ENCODE assay signal across 1 cellular context in the genomic region with DNA sequence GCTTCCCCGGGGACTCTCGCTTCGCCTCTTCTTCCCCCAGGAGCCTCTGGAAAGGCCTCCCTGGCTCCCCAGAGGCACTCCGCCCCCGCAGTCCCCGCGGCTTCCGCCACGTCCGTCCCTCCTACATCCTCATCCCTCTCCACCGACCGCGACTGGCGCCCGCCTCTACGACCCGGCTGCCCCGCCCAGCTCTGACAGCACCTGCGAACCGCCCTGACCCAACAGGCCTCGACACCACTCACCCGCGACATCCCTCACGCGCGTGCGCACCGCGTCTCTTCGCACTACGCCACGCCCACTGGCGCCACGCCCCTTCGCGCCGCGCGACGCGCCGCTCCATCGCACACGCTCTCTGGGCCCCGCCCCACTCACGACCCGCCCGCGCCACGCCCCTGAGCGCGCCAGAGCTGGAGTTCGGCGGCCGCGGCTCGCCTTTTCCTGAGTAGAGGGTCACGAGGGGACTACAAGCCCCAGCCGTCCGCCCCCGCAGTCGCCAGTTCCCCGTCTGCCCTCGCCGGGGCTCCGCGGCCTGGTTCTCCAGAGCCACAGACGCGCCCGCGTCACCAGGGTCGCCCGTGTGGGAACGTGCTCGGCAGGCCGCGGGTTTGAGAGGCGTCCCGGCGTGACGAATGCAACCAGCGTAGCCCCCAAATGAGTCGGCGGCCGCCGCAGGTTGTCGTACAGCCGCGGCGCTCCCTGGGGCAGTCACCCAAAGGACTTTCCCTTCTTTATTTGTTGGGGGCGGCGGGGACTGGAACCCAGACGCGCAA.
TF ChIP-seq lines count a peak whose summit lies in the region.

No MANE protein-coding gene starts in this region.

TF ChIP-seq in HepG2, 621 proteins besides CTCF, POLR2A, EP300 and RAD21 (continued from another document and continues in another):
- TF ChIP-seq, protein P1, sequence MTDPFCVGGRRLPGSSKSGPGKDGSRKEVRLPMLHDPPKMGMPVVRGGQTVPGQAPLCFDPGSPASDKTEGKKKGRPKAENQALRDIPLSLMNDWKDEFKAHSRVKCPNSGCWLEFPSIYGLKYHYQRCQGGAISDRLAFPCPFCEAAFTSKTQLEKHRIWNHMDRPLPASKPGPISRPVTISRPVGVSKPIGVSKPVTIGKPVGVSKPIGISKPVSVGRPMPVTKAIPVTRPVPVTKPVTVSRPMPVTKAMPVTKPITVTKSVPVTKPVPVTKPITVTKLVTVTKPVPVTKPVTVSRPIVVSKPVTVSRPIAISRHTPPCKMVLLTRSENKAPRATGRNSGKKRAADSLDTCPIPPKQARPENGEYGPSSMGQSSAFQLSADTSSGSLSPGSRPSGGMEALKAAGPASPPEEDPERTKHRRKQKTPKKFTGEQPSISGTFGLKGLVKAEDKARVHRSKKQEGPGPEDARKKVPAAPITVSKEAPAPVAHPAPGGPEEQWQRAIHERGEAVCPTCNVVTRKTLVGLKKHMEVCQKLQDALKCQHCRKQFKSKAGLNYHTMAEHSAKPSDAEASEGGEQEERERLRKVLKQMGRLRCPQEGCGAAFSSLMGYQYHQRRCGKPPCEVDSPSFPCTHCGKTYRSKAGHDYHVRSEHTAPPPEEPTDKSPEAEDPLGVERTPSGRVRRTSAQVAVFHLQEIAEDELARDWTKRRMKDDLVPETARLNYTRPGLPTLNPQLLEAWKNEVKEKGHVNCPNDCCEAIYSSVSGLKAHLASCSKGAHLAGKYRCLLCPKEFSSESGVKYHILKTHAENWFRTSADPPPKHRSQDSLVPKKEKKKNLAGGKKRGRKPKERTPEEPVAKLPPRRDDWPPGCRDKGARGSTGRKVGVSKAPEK (CRISPR knock-in tag; IDR thresholded peaks at IDR 0.05; ENCODE audit: borderline replicate concordance) = peak; percentile 93; the same call in 1 of the 2 replicates
- TF ChIP-seq ZSCAN29 (CRISPR knock-in tag; conservative IDR thresholded peaks at IDR 0.05) (no peak), RARG (CRISPR knock-in tag; IDR thresholded peaks at IDR 0.05; ENCODE audit: low read depth) (no peak; the same call in 1 of the 2 replicates), TARDBP (CRISPR knock-in tag; IDR thresholded peaks at IDR 0.05) (peak; percentile 82), ZBTB7A (CRISPR knock-in tag; IDR thresholded peaks at IDR 0.05) (peak; percentile 88), THAP11 (CRISPR knock-in tag; IDR thresholded peaks at IDR 0.05) (peak; percentile 79), REL (CRISPR knock-in tag; conservative IDR thresholded peaks at IDR 0.05) (peak; percentile 98), SRF (IDR thresholded peaks at IDR 0.05; ENCODE audit: low read depth, low read length) (no peak), ZNF446 (CRISPR knock-in tag; IDR thresholded peaks at IDR 0.05) (peak; percentile 87), SSRP1 (CRISPR knock-in tag; IDR thresholded peaks at IDR 0.05) (peak; percentile 17; the same call in 1 of the 2 replicates), MEIS2 (CRISPR knock-in tag; IDR thresholded peaks at IDR 0.05) (peak; percentile 82; the same call in 1 of the 2 replicates), ZFAT (CRISPR knock-in tag; conservative IDR thresholded peaks at IDR 0.05) (peak; percentile 91; the same call in 1 of the 2 replicates), ZNF232 (CRISPR knock-in tag; IDR thresholded peaks at IDR 0.05; ENCODE audit: borderline replicate concordance) (peak; percentile 94), ZNF629 (CRISPR knock-in tag; conservative IDR thresholded peaks at IDR 0.05) (no peak; the same call in 1 of the 2 replicates), FOXK2 (IDR thresholded peaks at IDR 0.05) (no peak), POLR2AphosphoS5 (IDR thresholded peaks at IDR 0.05; ENCODE audit: low read depth, low read length) (peak; percentile 90), KLF12 (CRISPR knock-in tag; IDR thresholded peaks at IDR 0.05; ENCODE audit: borderline replicate concordance) (peak; percentile 99), HIVEP1 (CRISPR knock-in tag; IDR thresholded peaks at IDR 0.05) (peak; percentile 91), RXRB (CRISPR knock-in tag; IDR thresholded peaks at IDR 0.05; ENCODE audit: borderline replicate concordance) (no peak), ZSCAN21 (CRISPR knock-in tag; IDR thresholded peaks at IDR 0.05; ENCODE audit: borderline replicate concordance) (peak; percentile 89), TEAD2 (CRISPR knock-in tag; IDR thresholded peaks at IDR 0.05) (peak; percentile 61; the same call in 1 of the 2 replicates), RFX5 (IDR thresholded peaks at IDR 0.05; ENCODE audit: low read depth, low read length) (no peak), ZKSCAN1 (IDR thresholded peaks at IDR 0.05; ENCODE audit: low read length) (no peak), MAFF (IDR thresholded peaks at IDR 0.05; ENCODE audit: low read depth, low read length) (no peak), ZNF607 (CRISPR knock-in tag; IDR thresholded peaks at IDR 0.05; ENCODE audit: borderline replicate concordance) (peak; percentile 98), ZFX (CRISPR knock-in tag; IDR thresholded peaks at IDR 0.05; ENCODE audit: low read depth) (peak; percentile 95), HHEX (CRISPR knock-in tag; IDR thresholded peaks at IDR 0.05) (no peak), ZC3H13 (CRISPR knock-in tag; IDR thresholded peaks at IDR 0.05) (peak; percentile 99), REXO4 (CRISPR knock-in tag; IDR thresholded peaks at IDR 0.05; ENCODE audit: borderline replicate concordance) (no peak), ZNF234 (CRISPR knock-in tag; conservative IDR thresholded peaks at IDR 0.05) (peak; percentile 93)
- TF ChIP-seq, protein P2, sequence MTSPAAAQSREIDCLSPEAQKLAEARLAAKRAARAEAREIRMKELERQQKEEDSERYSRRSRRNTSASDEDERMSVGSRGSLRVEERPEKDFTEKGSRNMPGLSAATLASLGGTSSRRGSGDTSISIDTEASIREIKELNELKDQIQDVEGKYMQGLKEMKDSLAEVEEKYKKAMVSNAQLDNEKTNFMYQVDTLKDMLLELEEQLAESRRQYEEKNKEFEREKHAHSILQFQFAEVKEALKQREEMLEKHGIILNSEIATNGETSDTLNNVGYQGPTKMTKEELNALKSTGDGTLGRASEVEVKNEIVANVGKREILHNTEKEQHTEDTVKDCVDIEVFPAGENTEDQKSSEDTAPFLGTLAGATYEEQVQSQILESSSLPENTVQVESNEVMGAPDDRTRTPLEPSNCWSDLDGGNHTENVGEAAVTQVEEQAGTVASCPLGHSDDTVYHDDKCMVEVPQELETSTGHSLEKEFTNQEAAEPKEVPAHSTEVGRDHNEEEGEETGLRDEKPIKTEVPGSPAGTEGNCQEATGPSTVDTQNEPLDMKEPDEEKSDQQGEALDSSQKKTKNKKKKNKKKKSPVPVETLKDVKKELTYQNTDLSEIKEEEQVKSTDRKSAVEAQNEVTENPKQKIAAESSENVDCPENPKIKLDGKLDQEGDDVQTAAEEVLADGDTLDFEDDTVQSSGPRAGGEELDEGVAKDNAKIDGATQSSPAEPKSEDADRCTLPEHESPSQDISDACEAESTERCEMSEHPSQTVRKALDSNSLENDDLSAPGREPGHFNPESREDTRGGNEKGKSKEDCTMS (CRISPR knock-in tag; conservative IDR thresholded peaks at IDR 0.05) = no peak
- TF ChIP-seq, protein P3, sequence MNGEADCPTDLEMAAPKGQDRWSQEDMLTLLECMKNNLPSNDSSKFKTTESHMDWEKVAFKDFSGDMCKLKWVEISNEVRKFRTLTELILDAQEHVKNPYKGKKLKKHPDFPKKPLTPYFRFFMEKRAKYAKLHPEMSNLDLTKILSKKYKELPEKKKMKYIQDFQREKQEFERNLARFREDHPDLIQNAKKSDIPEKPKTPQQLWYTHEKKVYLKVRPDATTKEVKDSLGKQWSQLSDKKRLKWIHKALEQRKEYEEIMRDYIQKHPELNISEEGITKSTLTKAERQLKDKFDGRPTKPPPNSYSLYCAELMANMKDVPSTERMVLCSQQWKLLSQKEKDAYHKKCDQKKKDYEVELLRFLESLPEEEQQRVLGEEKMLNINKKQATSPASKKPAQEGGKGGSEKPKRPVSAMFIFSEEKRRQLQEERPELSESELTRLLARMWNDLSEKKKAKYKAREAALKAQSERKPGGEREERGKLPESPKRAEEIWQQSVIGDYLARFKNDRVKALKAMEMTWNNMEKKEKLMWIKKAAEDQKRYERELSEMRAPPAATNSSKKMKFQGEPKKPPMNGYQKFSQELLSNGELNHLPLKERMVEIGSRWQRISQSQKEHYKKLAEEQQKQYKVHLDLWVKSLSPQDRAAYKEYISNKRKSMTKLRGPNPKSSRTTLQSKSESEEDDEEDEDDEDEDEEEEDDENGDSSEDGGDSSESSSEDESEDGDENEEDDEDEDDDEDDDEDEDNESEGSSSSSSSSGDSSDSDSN (CRISPR knock-in tag; IDR thresholded peaks at IDR 0.05) = peak; percentile 80
- TF ChIP-seq, protein P4, sequence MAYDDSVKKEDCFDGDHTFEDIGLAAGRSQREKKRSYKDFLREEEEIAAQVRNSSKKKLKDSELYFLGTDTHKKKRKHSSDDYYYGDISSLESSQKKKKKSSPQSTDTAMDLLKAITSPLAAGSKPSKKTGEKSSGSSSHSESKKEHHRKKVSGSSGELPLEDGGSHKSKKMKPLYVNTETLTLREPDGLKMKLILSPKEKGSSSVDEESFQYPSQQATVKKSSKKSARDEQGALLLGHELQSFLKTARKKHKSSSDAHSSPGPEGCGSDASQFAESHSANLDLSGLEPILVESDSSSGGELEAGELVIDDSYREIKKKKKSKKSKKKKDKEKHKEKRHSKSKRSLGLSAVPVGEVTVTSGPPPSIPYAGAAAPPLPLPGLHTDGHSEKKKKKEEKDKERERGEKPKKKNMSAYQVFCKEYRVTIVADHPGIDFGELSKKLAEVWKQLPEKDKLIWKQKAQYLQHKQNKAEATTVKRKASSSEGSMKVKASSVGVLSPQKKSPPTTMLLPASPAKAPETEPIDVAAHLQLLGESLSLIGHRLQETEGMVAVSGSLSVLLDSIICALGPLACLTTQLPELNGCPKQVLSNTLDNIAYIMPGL (CRISPR knock-in tag; IDR thresholded peaks at IDR 0.05; ENCODE audit: borderline replicate concordance in 1 of 2, low read depth in 1 of 2) = peak; percentile 61 to 92; a peak in 2 of 4 replicates
- TF ChIP-seq, protein P5, sequence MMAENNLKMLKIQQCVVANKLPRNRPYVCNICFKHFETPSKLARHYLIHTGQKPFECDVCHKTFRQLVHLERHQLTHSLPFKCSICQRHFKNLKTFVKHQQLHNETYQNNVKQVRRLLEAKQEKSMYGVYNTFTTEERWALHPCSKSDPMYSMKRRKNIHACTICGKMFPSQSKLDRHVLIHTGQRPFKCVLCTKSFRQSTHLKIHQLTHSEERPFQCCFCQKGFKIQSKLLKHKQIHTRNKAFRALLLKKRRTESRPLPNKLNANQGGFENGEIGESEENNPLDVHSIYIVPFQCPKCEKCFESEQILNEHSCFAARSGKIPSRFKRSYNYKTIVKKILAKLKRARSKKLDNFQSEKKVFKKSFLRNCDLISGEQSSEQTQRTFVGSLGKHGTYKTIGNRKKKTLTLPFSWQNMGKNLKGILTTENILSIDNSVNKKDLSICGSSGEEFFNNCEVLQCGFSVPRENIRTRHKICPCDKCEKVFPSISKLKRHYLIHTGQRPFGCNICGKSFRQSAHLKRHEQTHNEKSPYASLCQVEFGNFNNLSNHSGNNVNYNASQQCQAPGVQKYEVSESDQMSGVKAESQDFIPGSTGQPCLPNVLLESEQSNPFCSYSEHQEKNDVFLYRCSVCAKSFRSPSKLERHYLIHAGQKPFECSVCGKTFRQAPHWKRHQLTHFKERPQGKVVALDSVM (CRISPR knock-in tag; IDR thresholded peaks at IDR 0.05) = peak; percentile 68
- TF ChIP-seq, protein P6, sequence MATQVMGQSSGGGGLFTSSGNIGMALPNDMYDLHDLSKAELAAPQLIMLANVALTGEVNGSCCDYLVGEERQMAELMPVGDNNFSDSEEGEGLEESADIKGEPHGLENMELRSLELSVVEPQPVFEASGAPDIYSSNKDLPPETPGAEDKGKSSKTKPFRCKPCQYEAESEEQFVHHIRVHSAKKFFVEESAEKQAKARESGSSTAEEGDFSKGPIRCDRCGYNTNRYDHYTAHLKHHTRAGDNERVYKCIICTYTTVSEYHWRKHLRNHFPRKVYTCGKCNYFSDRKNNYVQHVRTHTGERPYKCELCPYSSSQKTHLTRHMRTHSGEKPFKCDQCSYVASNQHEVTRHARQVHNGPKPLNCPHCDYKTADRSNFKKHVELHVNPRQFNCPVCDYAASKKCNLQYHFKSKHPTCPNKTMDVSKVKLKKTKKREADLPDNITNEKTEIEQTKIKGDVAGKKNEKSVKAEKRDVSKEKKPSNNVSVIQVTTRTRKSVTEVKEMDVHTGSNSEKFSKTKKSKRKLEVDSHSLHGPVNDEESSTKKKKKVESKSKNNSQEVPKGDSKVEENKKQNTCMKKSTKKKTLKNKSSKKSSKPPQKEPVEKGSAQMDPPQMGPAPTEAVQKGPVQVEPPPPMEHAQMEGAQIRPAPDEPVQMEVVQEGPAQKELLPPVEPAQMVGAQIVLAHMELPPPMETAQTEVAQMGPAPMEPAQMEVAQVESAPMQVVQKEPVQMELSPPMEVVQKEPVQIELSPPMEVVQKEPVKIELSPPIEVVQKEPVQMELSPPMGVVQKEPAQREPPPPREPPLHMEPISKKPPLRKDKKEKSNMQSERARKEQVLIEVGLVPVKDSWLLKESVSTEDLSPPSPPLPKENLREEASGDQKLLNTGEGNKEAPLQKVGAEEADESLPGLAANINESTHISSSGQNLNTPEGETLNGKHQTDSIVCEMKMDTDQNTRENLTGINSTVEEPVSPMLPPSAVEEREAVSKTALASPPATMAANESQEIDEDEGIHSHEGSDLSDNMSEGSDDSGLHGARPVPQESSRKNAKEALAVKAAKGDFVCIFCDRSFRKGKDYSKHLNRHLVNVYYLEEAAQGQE (IDR thresholded peaks at IDR 0.05; ENCODE audit: borderline replicate concordance in 1 of 2, low read depth in 1 of 2, low read length in 2 of 2) = no peak
- TF ChIP-seq, protein P7, sequence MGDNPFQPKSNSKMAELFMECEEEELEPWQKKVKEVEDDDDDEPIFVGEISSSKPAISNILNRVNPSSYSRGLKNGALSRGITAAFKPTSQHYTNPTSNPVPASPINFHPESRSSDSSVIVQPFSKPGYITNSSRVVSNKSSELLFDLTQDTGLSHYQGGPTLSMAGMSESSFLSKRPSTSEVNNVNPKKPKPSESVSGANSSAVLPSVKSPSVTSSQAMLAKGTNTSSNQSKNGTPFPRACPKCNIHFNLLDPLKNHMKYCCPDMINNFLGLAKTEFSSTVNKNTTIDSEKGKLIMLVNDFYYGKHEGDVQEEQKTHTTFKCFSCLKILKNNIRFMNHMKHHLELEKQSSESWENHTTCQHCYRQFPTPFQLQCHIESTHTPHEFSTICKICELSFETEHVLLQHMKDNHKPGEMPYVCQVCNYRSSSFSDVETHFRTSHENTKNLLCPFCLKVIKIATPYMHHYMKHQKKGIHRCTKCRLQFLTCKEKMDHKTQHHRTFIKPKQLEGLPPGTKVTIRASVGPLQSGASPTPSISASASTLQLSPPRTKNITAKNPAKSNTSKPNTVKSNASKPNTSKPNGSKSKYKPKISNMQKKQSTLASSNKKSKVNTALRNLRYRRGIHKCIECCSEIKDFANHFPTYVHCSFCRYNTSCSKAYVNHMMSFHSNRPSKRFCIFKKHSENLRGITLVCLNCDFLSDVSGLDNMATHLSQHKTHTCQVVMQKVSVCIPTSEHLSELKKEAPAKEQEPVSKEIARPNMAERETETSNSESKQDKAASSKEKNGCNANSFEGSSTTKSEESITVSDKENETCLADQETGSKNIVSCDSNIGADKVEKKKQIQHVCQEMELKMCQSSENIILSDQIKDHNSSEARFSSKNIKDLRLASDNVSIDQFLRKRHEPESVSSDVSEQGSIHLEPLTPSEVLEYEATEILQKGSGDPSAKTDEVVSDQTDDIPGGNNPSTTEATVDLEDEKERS (CRISPR knock-in tag; IDR thresholded peaks at IDR 0.05) = peak; percentile 82; the same call in 1 of the 2 replicates
